27 cellular contexts compared by ENCODE assay signal in the genomic region with DNA sequence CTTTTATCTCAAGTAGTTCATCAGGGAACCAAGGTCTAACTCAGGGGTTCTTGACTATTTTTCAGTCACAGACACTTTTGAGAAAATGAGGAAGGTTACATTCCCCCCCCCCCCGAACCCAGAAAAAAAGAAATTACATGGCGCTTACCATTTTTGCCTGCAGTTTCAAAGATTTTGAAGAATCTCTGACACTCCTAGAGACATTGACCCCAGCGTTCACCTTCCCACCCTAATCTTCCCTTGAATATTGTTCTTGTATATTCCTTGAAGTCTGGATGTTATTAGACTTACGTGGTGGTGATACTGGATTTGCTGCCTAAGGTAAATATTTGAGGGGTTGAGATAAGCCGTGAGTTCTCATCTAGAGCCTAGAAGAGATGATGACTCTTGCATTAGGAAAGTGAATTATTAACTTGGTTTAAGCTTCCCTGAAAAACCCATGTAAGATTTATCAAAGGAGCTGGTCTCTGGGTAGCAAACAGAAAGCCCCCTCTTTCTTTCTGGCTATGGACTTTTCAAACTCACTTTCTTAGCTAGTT.
"Had no signal": no experiment of that assay in that cellular context is flagged by ENCODE, and none has a peak within 500 bp of the region (broad histone marks: within the 10 kb centered on the region; RNA-seq: fewer than 3 reads in every experiment).

No MANE protein-coding gene starts in this region.

- ATAC-seq: activated CD4-positive, alpha-beta T cell treated with anti-CD3 and anti-CD28 coated beads for 36 hours; activated CD4-positive, CD25-positive, alpha-beta regulatory T cell treated with anti-CD3 and anti-CD28 coated beads, Interleukin-2, amount 50 U/mL, for 24 hours; activated CD8-positive, alpha-beta T cell treated with anti-CD3 and anti-CD28 coated beads, Interleukin-2, amount 10 ng/mL, durations not matched to agents 7 days and 5 days; PC-3; WTC11 had no signal

- H3K27me3 ChIP-seq: ascending aorta, cardiac muscle cell, Peyer's patch had no signal

- H3K27ac ChIP-seq: ascending aorta, cardiac muscle cell, Peyer's patch, SJSA1 had no signal

- H3K9ac ChIP-seq: SK-N-SH had no signal

- H3K9me3 ChIP-seq: ascending aorta, Peyer's patch, SJSA1, SK-N-SH had no signal

- H3K4me1 ChIP-seq: ascending aorta, Peyer's patch, SJSA1 had no signal

- DNase-seq: activated CD4-positive, alpha-beta T cell treated with anti-CD3 and anti-CD28 coated beads for 36 hours; activated CD4-positive, alpha-beta T cell treated with anti-CD3 and anti-CD28 coated beads, Interleukin-2, amount 10 ng/mL, durations not matched to agents 7 days and 5 days; activated CD4-positive, alpha-beta T cell treated with anti-CD3 and anti-CD28 coated beads, Interleukin-2, amount 50 U/mL, for 48 hours; activated CD8-positive, alpha-beta T cell treated with anti-CD3 and anti-CD28 coated beads, Interleukin-2, amount 10 ng/mL, durations not matched to agents 7 days and 5 days; activated gamma-delta T cell; activated naive CD4-positive, alpha-beta T cell treated with Interleukin-2 at 50 U/mL for 16 hours; activated naive CD8-positive, alpha-beta T cell treated with anti-CD3 and anti-CD28 coated beads, Interleukin-2, amount 10 ng/mL, durations not matched to agents 7 days and 5 days; activated T-cell treated with anti-CD3 and anti-CD28 coated beads, Interleukin-2, amount 50 U/mL, for 24 hours; amygdala; NCI-H1092 treated with DMSO at 0.1 percent for 48 hours; NCI-H1417; NCI-H146; NCI-H187; NCI-H2081; NCI-H345; NCI-H524 treated with DMSO at 0.1 percent for 48 hours; PC-3; Peyer's patch; RPMI8226; SHP77 treated with DMSO at 0.1 percent for 48 hours; SK-N-SH had no signal

- H3K4me2 ChIP-seq: SK-N-SH had no signal

- FAIRE-seq: TTC549 had no signal

- H3K36me3 ChIP-seq: ascending aorta, cardiac muscle cell, Peyer's patch, SJSA1 had no signal

- H3K4me3 ChIP-seq: ascending aorta, cardiac muscle cell, Peyer's patch, SJSA1 had no signal
